9 cellular contexts compared by ENCODE assay signal in genomic region chr2:210863283-210863682, GRCh38.
"Had no signal": no experiment of that assay in that cellular context is flagged by ENCODE, and none has a peak within 500 bp of the region (broad histone marks: within the 10 kb centered on the region; RNA-seq: fewer than 3 reads in every experiment).

No MANE protein-coding gene starts in this region.

- ATAC-seq: HCT116, K562 had no signal

- H3K27ac Mint-ChIP-seq: HFFc6 had no signal

- H3K9me3 ChIP-seq: HAP-1 had no signal

- H3K36me3 ChIP-seq: HAP-1 had no signal

- DNase-seq: GOT3, H7, HFFc6, IMR-90, KG1 had no signal

- H3K4me3 Mint-ChIP-seq: HFFc6 had no signal

- H3K4me3 ChIP-seq: HAP-1, K562 had no signal

- H3K27ac ChIP-seq: HL-60 had no signal
